8 cellular contexts compared by ENCODE assay signal in the genomic region with DNA sequence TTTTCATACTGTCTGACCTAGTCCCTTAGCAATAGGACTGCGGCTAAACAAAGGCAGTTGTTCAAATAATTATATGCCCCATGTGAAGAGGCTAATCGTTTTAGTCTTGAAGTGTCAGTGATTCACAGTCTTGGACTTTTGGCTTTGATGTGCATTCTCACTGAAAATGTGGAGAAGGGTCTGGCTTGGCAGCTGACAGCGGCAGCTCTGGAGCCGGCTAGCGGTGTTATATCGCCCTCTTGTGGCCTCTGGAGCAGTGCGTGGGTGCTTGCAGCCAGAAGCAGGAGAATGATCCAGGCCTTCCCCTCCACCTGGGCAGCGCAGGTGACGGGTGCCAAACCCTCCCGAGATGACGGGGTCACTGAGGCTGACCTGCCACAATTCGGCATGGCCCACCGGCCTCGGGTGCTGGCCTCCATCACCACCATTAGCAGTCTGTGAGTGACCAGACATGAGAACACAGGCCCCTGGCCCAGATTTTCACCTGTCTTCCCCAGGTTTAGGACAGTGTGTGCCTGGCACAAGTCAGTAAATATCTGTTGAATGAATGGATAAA.
DNase-seq lines count a peak whose midpoint lies in the region; ATAC-seq and TF ChIP-seq lines count a peak whose summit lies in the region.

No MANE protein-coding gene starts in this region.

- DNase-seq in CD14-positive monocyte (ENCODE audit: low spot score), result peak; percentile 57
- DNase-seq in HEK293T (ENCODE audit: extremely low spot score), result peak; percentile 95
- peak; percentile 10 for DNase-seq in NCI-H82 treated with DMSO at 0.1 percent for 48 hours (lab: John Stamatoyannopoulos, UW; ENCODE audit: unreplicated experiment)
- peak; percentile 79 for DNase-seq in activated CD8-positive, alpha-beta memory T cell treated with anti-CD3 and anti-CD28 coated beads, Interleukin-2, amount 10 ng/mL, durations not matched to agents 7 days and 5 days
- peak; percentile 92 for DNase-seq in epidermal melanocyte (ENCODE audit: insufficient read length, low spot score)
- DNase-seq in mucosa of descending colon, result peak; percentile 65 to 84 (median 81)
- peak; percentile 52 to 66 for DNase-seq in stimulated activated CD8-positive, alpha-beta memory T cell treated with anti-CD3 and anti-CD28 coated beads, Interleukin-2, amount 100 ng/mL, for 48 hours (ENCODE audit: low read depth in 2 of 2)
- no peak for DNase-seq in NCI-H128 (lab: John Stamatoyannopoulos, UW; ENCODE audit: unreplicated experiment)

- peak; percentile 85 for ATAC-seq in activated CD8-positive, alpha-beta memory T cell treated with anti-CD3 and anti-CD28 coated beads, Interleukin-2, amount 10 ng/mL, durations not matched to agents 7 days and 5 days
- ATAC-seq in mucosa of descending colon, result peak; percentile 90

- H3K4me1 ChIP-seq in mucosa of descending colon (ENCODE audit: low read depth), result no peaks in the 10 kb centered on the region

- H3K9me3 Mint-ChIP-seq in CD14-positive monocyte, result no peaks in the 10 kb centered on the region
- no peaks in the 10 kb centered on the region for H3K9me3 Mint-ChIP-seq in activated CD8-positive, alpha-beta memory T cell treated with anti-CD3 and anti-CD28 coated beads, Interleukin-2, amount 10 ng/mL, durations not matched to agents 7 days and 5 days (ENCODE audit: low read depth)

- TF ChIP-seq CTCF in CD14-positive monocyte (IDR thresholded peaks at IDR 0.05), result peak; percentile 96
- TF ChIP-seq CTCF in mucosa of descending colon (IDR thresholded peaks at IDR 0.05), result peak; percentile 94

- no peak overlapping the region for H3K4me3 Mint-ChIP-seq in CD14-positive monocyte
- H3K4me3 Mint-ChIP-seq in activated CD8-positive, alpha-beta memory T cell treated with anti-CD3 and anti-CD28 coated beads, Interleukin-2, amount 10 ng/mL, durations not matched to agents 7 days and 5 days, result no peak overlapping the region

- CTCF ChIA-PET in HEK293T (lab: Yijun Ruan, JAX), result interaction anchor here (0.6 to 1.0 kb wide), 2 partner anchors 122 to 128 kb away, joined by 4 read pairs; no protein-coding TSS in a partner anchor
- CTCF ChIA-PET in activated CD8-positive, alpha-beta memory T cell treated with anti-CD3 and anti-CD28 coated beads, Interleukin-2, amount 10 ng/mL, durations not matched to agents 7 days and 5 days (lab: Charles Lee), result interaction anchor here (0.6 to 2.9 kb wide), 9 partner anchors 9 to 130 kb away, joined by 3 to 21 read pairs (median 4); no protein-coding TSS in a partner anchor

- no peaks in the 10 kb centered on the region for H3K27me3 Mint-ChIP-seq in CD14-positive monocyte (ENCODE audit: low read depth in 3 of 3)
- no peaks in the 10 kb centered on the region for H3K27me3 Mint-ChIP-seq in activated CD8-positive, alpha-beta memory T cell treated with anti-CD3 and anti-CD28 coated beads, Interleukin-2, amount 10 ng/mL, durations not matched to agents 7 days and 5 days

- intact Hi-C loops in CD14-positive monocyte (cut with micrococcal nuclease) (loop anchor here (2.0 to 5.0 kb wide), 3 partner anchors 123 to 1252 kb away; no protein-coding TSS in a partner anchor), mucosa of descending colon (cut with DNase I, micrococcal nuclease) (loop anchor here (5.0 kb wide), 2 partner anchors 122 to 127 kb away; no protein-coding TSS in a partner anchor)

- H3K36me3 ChIP-seq in mucosa of descending colon (ENCODE audit: low read depth), result no peaks in the 10 kb centered on the region

- H3K9me3 ChIP-seq in mucosa of descending colon, result no peaks in the 10 kb centered on the region

- no peak overlapping the region for H3K27ac Mint-ChIP-seq in CD14-positive monocyte
- H3K27ac Mint-ChIP-seq in activated CD8-positive, alpha-beta memory T cell treated with anti-CD3 and anti-CD28 coated beads, Interleukin-2, amount 10 ng/mL, durations not matched to agents 7 days and 5 days, result no peak overlapping the region

- no peak overlapping the region for H3K4me3 ChIP-seq in mucosa of descending colon

- POLR2A ChIA-PET in HEK293T (lab: Yijun Ruan, JAX), result no interaction called here

- H3K36me3 Mint-ChIP-seq in CD14-positive monocyte, result no peaks in the 10 kb centered on the region
- no peaks in the 10 kb centered on the region for H3K36me3 Mint-ChIP-seq in activated CD8-positive, alpha-beta memory T cell treated with anti-CD3 and anti-CD28 coated beads, Interleukin-2, amount 10 ng/mL, durations not matched to agents 7 days and 5 days

- H3K4me1 Mint-ChIP-seq in CD14-positive monocyte, result no peaks in the 10 kb centered on the region
- H3K4me1 Mint-ChIP-seq in activated CD8-positive, alpha-beta memory T cell treated with anti-CD3 and anti-CD28 coated beads, Interleukin-2, amount 10 ng/mL, durations not matched to agents 7 days and 5 days, result no peaks in the 10 kb centered on the region

TF ChIP-seq in HEK293T, 16 proteins besides CTCF, POLR2A, EP300 and RAD21:
- TF ChIP-seq HDGF (IDR thresholded peaks at IDR 0.05; ENCODE audit: borderline replicate concordance), result no peak
- no peak for TF ChIP-seq L3MBTL2 (conservative IDR thresholded peaks at IDR 0.05)
- no peak for TF ChIP-seq BHLHE40 (IDR thresholded peaks at IDR 0.05; ENCODE audit: borderline replicate concordance)
- TF ChIP-seq, protein P1, sequence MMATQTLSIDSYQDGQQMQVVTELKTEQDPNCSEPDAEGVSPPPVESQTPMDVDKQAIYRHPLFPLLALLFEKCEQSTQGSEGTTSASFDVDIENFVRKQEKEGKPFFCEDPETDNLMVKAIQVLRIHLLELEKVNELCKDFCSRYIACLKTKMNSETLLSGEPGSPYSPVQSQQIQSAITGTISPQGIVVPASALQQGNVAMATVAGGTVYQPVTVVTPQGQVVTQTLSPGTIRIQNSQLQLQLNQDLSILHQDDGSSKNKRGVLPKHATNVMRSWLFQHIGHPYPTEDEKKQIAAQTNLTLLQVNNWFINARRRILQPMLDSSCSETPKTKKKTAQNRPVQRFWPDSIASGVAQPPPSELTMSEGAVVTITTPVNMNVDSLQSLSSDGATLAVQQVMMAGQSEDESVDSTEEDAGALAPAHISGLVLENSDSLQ (IDR thresholded peaks at IDR 0.05), result no peak
- no peak for TF ChIP-seq FOXK2 (IDR thresholded peaks at IDR 0.05)
